Comparison of ENCODE assay signal across 11 cellular contexts in the genomic region with DNA sequence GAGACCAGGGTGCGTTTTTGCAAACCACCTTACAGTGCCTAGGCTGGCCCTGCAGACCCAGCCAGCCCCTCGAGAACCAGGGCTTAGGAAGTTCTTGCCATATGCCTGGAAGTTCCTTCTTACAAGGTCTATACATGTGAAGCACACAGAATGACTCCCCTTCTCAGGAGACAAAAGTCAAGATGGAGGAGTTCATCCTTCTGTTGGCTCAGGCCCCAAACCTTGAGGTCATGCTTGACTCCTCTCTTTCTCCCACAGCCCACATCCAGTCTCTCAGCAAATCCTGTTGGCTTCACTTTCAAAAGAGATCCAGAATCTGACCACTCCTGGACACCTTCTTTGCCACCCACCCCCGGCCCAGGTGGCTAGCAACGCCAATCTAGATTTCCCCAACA. TPM values are rescaled to one million over a fixed set of nuclear protein-coding genes. Genes with fewer than 3 reads are reported as not detected.
DNase-seq lines count a peak whose midpoint lies in the region; ATAC-seq, FAIRE-seq and TF ChIP-seq lines count a peak whose summit lies in the region.
"Had no signal": no experiment of that assay in that cellular context is flagged by ENCODE, and none has a peak within 500 bp of the region (broad histone marks: within the 10 kb centered on the region; RNA-seq: fewer than 3 reads in every experiment).

No MANE protein-coding gene starts in this region.

- BruUV-seq in A673 (replicated peaks; lab: Mats Ljungman, UMichigan): no TSS peak

- intact Hi-C loops in A673 (cut with micrococcal nuclease; ENCODE audit: unreplicated experiment): no loop called here
- intact Hi-C loops in natural killer cell (cut with micrococcal nuclease): no loop called here

- no peaks in the 10 kb centered on the region for H3K9me3 Mint-ChIP-seq in natural killer cell

- CTCF ChIA-PET in A673 (lab: Charles Lee): interaction anchor here (0.6 kb wide), 1 partner anchor 19 kb away, joined by 3 read pairs; no protein-coding TSS in a partner anchor

- H3K27me3 ChIP-seq in A673 (replicated peaks; ENCODE audit: insufficient read depth, low read depth, low read length, poor library complexity) (no peaks in the 10 kb centered on the region), HL-60 (ENCODE audit: insufficient read depth, poor library complexity, severe bottlenecking) (no peaks in the 10 kb centered on the region)

- no peaks in the 10 kb centered on the region for H3K36me3 ChIP-seq in A673 (ENCODE audit: insufficient read depth, low read length, poor library complexity, severe bottlenecking)

- no peaks in the 10 kb centered on the region for H3K9me3 ChIP-seq in A673 (ENCODE audit: low read depth, low read length, poor library complexity, severe bottlenecking)

- ATAC-seq in natural killer cell: no peak
- ATAC-seq in GM21619 (IDR thresholded peaks at IDR 0.05; ENCODE audit: unreplicated experiment): no peak

- POLR2A ChIA-PET in A673 (lab: Charles Lee; ENCODE audit: low non-redundant PET): interaction anchor here (0.6 kb wide), 1 partner anchor 203 kb away, joined by 7 read pairs; no protein-coding TSS in a partner anchor

- H3K27ac Mint-ChIP-seq in natural killer cell: peak overlapping the region in 1 of 2 donors; percentile 36

- peak overlapping the region; percentile 28 for H3K4me3 Mint-ChIP-seq in natural killer cell

- peaks cover 24 to 28% of the 10 kb centered on the region in 2 donors for H3K27me3 Mint-ChIP-seq in natural killer cell (ENCODE audit: low read depth in 2 of 2)

- no peak for FAIRE-seq in urothelium cell line (lab: Jason Lieb, UNC)

- DNase-seq in A673 (ENCODE audit: low spot score) (no peak), HL-60 (ENCODE audit: low read depth in 1 of 2, low spot score in 1 of 2) (no peak), caudate nucleus (lab: John Stamatoyannopoulos, UW) (no peak), natural killer cell (no peak), SW480 (ENCODE audit: low spot score) (no peak), urothelium cell line (ENCODE audit: low spot score) (no peak), Kasumi-1 (lab: John Stamatoyannopoulos, UW) (no peak)
- DNase-seq: dermis blood vessel endothelial cell, kidney glomerular epithelial cell, SHP77 treated with DMSO at 0.1 percent for 48 hours had no signal

- no peak overlapping the region for H3K4me3 ChIP-seq in A673 (ENCODE audit: low read depth, low read length, poor library complexity, severe bottlenecking)
- no peak overlapping the region for H3K4me3 ChIP-seq in HL-60 (replicated peaks; ENCODE audit: insufficient read depth, low read length)

- H3K36me3 Mint-ChIP-seq in natural killer cell: no peaks in the 10 kb centered on the region

- TF ChIP-seq CTCF in A673 (conservative IDR thresholded peaks at IDR 0.05; ENCODE audit: low read depth, low read length) (no peak), HL-60 (IDR thresholded peaks at IDR 0.05; ENCODE audit: insufficient read depth, low read length) (no peak), natural killer cell (IDR thresholded peaks at IDR 0.05) (no peak)

- H3K4me1 Mint-ChIP-seq in natural killer cell: peaks cover 7 to 35% of the 10 kb centered on the region in 2 donors

- peaks cover 55% of the 10 kb centered on the region for H3K4me1 ChIP-seq in A673 (ENCODE audit: insufficient read depth, low read length, poor library complexity, severe bottlenecking)

- peak overlapping the region; percentile 100 for H3K27ac ChIP-seq in A673 (ENCODE audit: low read depth, low read length, poor library complexity, severe bottlenecking)
- peak overlapping the region; percentile 68 for H3K27ac ChIP-seq in HL-60 (replicated peaks)
- peak overlapping the region; percentile 30 for H3K27ac ChIP-seq in caudate nucleus (ENCODE audit: low read depth, low read length)

RNA-seq across cellular contexts. Expression of a gene that starts 1.7 kb away (rescaled TPM):
- total RNA-seq in A673 (2021) (97.8 and 111 TPM in 2 replicates), natural killer cell (under 1 TPM; 0.23 to 0.40 (median 0.32) TPM)

RNA-seq across cellular contexts. Expression of a gene that starts 17.7 kb away (rescaled TPM):
- total RNA-seq in A673 (2021) (4.9 and 6.4 TPM in 2 replicates), natural killer cell (1 to 10 TPM; 1.3 to 7.9 (median 2.5) TPM)

RNA-seq across cellular contexts. Expression of a gene that starts 26.3 kb away (rescaled TPM):
- total RNA-seq in A673 (2021) (76.8 and 93.5 TPM in 2 replicates), natural killer cell (10 to 100 TPM; 48.1 to 55.6 (median 48.2) TPM)

RNA-seq across cellular contexts. Expression of a gene that starts 26.9 kb away (rescaled TPM):
- total RNA-seq in A673 (2021) (1.5 and 1.7 TPM in 2 replicates), natural killer cell (not detected)
- total RNA-seq: dermis blood vessel endothelial cell had no signal

RNA-seq across cellular contexts. Expression of a gene that starts 28.9 kb away (rescaled TPM):
- total RNA-seq in A673 (2021) (47.1 and 53.6 TPM in 2 replicates), natural killer cell (1 to 10 TPM; 2.0 to 4.2 (median 2.5) TPM)

Comparison
In these comparisons a context has a peak if more than half of its experiments do, and no peak if none do; other contexts are left out.
1. H3K27ac ChIP-seq: peak in every context shown above with its lines; median percentile 100 in A673; 68 in HL-60; 30 in caudate nucleus.
2. RNA of a gene that starts 1.7 kb away (total RNA-seq): 97.8 to 111 TPM in A673; 0.23 to 0.40 TPM in natural killer cell; every median in the first group is over 10 times any median in the second.